ENCODE assay signal across 1 cellular context in genomic region chr2:8659092-8659734, GRCh38.
A peak's percentile ranks its signal among the peaks of the same experiment; 100 is the strongest.
TF ChIP-seq lines count a peak whose summit lies in the region.

No MANE protein-coding gene starts in this region.

TF ChIP-seq in HepG2, 621 proteins besides CTCF, POLR2A, EP300 and RAD21 (continued from another document and continues in another):
- TF ChIP-seq ATAD3A (CRISPR knock-in tag; IDR thresholded peaks at IDR 0.05) (no peak), ZFP36L1 (CRISPR knock-in tag; IDR thresholded peaks at IDR 0.05) (no peak), TEAD3 (CRISPR knock-in tag; optimal IDR thresholded peaks at IDR 0.05; ENCODE audit: borderline replicate concordance) (no peak), SP4 (CRISPR knock-in tag; IDR thresholded peaks at IDR 0.05) (no peak), ZNF451 (CRISPR knock-in tag; IDR thresholded peaks at IDR 0.05) (no peak), PRDM10 (CRISPR knock-in tag; IDR thresholded peaks at IDR 0.05; ENCODE audit: low read depth) (no peak), ZBTB33 (CRISPR knock-in tag; IDR thresholded peaks at IDR 0.05) (no peak), SRY (CRISPR knock-in tag; IDR thresholded peaks at IDR 0.05) (no peak), ZBTB8A (CRISPR knock-in tag; IDR thresholded peaks at IDR 0.05; ENCODE audit: borderline replicate concordance, low read depth) (no peak), NBN (conservative IDR thresholded peaks at IDR 0.05) (no peak), FOXC1 (CRISPR knock-in tag; IDR thresholded peaks at IDR 0.05; ENCODE audit: borderline replicate concordance) (0 out of 2 replicates have a peak, but pooled peaks have one; percentile 20), ARNT (IDR thresholded peaks at IDR 0.05) (no peak), BCLAF1 (IDR thresholded peaks at IDR 0.05) (no peak), ZNF879 (CRISPR knock-in tag; IDR thresholded peaks at IDR 0.05) (no peak), ZNF362 (CRISPR knock-in tag; IDR thresholded peaks at IDR 0.05; ENCODE audit: borderline replicate concordance) (peak; percentile 58; the same call in 1 of the 2 replicates), SETDB1 (CRISPR knock-in tag; IDR thresholded peaks at IDR 0.05; ENCODE audit: borderline replicate concordance) (no peak), ZNF713 (CRISPR knock-in tag; IDR thresholded peaks at IDR 0.05) (no peak), ASH2L (IDR thresholded peaks at IDR 0.05; ENCODE audit: insufficient read length, low read depth, low read length) (peak; percentile 58), IRF1 (CRISPR knock-in tag; IDR thresholded peaks at IDR 0.05; ENCODE audit: low read depth) (no peak), NFRKB (IDR thresholded peaks at IDR 0.05) (no peak), CHCHD3 (CRISPR knock-in tag; IDR thresholded peaks at IDR 0.05) (no peak), SP2 (CRISPR knock-in tag; IDR thresholded peaks at IDR 0.05) (peak; percentile 22; the same call in 1 of the 2 replicates), ZNF263 (CRISPR knock-in tag; IDR thresholded peaks at IDR 0.05) (0 out of 2 replicates have a peak, but pooled peaks have one; percentile 11), JUN (CRISPR knock-in tag; IDR thresholded peaks at IDR 0.05) (no peak), UBTF (CRISPR knock-in tag; IDR thresholded peaks at IDR 0.05) (peak; percentile 73; the same call in 1 of the 2 replicates), CCDC6 (CRISPR knock-in tag; IDR thresholded peaks at IDR 0.05) (no peak), RBM39 (IDR thresholded peaks at IDR 0.05; ENCODE audit: low read depth, low read length, poor library complexity, severe bottlenecking) (no peak), ZNF230 (CRISPR knock-in tag; IDR thresholded peaks at IDR 0.05) (0 out of 2 replicates have a peak, but pooled peaks have one; percentile 72), MEF2D (CRISPR knock-in tag; IDR thresholded peaks at IDR 0.05) (no peak), MLLT10 (CRISPR knock-in tag; IDR thresholded peaks at IDR 0.05) (no peak), KMT2A (CRISPR knock-in tag; IDR thresholded peaks at IDR 0.05) (0 out of 2 replicates have a peak, but pooled peaks have one; percentile 29), WIZ (CRISPR knock-in tag; IDR thresholded peaks at IDR 0.05) (0 out of 2 replicates have a peak, but pooled peaks have one; percentile 18)
- TF ChIP-seq, protein P1, sequence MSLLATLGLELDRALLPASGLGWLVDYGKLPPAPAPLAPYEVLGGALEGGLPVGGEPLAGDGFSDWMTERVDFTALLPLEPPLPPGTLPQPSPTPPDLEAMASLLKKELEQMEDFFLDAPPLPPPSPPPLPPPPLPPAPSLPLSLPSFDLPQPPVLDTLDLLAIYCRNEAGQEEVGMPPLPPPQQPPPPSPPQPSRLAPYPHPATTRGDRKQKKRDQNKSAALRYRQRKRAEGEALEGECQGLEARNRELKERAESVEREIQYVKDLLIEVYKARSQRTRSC (CRISPR knock-in tag; IDR thresholded peaks at IDR 0.05; ENCODE audit: low read depth) = no peak
- TF ChIP-seq, protein P2, sequence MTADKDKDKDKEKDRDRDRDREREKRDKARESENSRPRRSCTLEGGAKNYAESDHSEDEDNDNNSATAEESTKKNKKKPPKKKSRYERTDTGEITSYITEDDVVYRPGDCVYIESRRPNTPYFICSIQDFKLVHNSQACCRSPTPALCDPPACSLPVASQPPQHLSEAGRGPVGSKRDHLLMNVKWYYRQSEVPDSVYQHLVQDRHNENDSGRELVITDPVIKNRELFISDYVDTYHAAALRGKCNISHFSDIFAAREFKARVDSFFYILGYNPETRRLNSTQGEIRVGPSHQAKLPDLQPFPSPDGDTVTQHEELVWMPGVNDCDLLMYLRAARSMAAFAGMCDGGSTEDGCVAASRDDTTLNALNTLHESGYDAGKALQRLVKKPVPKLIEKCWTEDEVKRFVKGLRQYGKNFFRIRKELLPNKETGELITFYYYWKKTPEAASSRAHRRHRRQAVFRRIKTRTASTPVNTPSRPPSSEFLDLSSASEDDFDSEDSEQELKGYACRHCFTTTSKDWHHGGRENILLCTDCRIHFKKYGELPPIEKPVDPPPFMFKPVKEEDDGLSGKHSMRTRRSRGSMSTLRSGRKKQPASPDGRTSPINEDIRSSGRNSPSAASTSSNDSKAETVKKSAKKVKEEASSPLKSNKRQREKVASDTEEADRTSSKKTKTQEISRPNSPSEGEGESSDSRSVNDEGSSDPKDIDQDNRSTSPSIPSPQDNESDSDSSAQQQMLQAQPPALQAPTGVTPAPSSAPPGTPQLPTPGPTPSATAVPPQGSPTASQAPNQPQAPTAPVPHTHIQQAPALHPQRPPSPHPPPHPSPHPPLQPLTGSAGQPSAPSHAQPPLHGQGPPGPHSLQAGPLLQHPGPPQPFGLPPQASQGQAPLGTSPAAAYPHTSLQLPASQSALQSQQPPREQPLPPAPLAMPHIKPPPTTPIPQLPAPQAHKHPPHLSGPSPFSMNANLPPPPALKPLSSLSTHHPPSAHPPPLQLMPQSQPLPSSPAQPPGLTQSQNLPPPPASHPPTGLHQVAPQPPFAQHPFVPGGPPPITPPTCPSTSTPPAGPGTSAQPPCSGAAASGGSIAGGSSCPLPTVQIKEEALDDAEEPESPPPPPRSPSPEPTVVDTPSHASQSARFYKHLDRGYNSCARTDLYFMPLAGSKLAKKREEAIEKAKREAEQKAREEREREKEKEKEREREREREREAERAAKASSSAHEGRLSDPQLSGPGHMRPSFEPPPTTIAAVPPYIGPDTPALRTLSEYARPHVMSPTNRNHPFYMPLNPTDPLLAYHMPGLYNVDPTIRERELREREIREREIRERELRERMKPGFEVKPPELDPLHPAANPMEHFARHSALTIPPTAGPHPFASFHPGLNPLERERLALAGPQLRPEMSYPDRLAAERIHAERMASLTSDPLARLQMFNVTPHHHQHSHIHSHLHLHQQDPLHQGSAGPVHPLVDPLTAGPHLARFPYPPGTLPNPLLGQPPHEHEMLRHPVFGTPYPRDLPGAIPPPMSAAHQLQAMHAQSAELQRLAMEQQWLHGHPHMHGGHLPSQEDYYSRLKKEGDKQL (CRISPR knock-in tag; IDR thresholded peaks at IDR 0.05; ENCODE audit: low read depth) = no peak
- TF ChIP-seq, protein P3, sequence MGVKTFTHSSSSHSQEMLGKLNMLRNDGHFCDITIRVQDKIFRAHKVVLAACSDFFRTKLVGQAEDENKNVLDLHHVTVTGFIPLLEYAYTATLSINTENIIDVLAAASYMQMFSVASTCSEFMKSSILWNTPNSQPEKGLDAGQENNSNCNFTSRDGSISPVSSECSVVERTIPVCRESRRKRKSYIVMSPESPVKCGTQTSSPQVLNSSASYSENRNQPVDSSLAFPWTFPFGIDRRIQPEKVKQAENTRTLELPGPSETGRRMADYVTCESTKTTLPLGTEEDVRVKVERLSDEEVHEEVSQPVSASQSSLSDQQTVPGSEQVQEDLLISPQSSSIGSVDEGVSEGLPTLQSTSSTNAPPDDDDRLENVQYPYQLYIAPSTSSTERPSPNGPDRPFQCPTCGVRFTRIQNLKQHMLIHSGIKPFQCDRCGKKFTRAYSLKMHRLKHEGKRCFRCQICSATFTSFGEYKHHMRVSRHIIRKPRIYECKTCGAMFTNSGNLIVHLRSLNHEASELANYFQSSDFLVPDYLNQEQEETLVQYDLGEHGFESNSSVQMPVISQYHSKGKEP (CRISPR knock-in tag; IDR thresholded peaks at IDR 0.05) = no peak
- TF ChIP-seq, protein P4, sequence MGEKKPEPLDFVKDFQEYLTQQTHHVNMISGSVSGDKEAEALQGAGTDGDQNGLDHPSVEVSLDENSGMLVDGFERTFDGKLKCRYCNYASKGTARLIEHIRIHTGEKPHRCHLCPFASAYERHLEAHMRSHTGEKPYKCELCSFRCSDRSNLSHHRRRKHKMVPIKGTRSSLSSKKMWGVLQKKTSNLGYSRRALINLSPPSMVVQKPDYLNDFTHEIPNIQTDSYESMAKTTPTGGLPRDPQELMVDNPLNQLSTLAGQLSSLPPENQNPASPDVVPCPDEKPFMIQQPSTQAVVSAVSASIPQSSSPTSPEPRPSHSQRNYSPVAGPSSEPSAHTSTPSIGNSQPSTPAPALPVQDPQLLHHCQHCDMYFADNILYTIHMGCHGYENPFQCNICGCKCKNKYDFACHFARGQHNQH (CRISPR knock-in tag; IDR thresholded peaks at IDR 0.05) = peak; percentile 32; the same call in 1 of the 2 replicates
